In genomic region chr3:185152433-185153169, GRCh38 we compare ENCODE assay signal across 8 cellular contexts. TPM values are rescaled to one million over a fixed set of nuclear protein-coding genes. Genes with fewer than 3 reads are reported as not detected.
DNase-seq lines count a peak whose midpoint lies in the region; ATAC-seq and TF ChIP-seq lines count a peak whose summit lies in the region.

A gene with protein sequence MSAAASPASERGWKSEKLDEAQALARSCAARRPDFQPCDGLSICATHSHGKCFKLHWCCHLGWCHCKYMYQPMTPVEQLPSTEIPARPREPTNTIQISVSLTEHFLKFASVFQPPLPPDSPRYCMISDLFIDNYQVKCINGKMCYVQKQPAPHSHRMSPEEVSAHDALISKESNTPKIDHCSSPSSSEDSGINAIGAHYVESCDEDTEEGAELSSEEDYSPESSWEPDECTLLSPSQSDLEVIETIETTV (minus strand): TSS chr3:185153060. CDS start chr3:185152823, 237 bp downstream.

- ATAC-seq in GM19438 (IDR thresholded peaks at IDR 0.05; ENCODE audit: low read depth, unreplicated experiment) = peak; percentile 62
- ATAC-seq in Right ventricle myocardium inferior = peak; percentile 79
- ATAC-seq in GM21447 (IDR thresholded peaks at IDR 0.05; ENCODE audit: unreplicated experiment) = no peak
- no peak for ATAC-seq in HG02763 (IDR thresholded peaks at IDR 0.05; ENCODE audit: unreplicated experiment)

- H3K4me1 ChIP-seq in adipocyte (ENCODE audit: control insufficient read depth, insufficient read depth, low read length) (peaks cover 24% of the 10 kb centered on the region), neutrophil (ENCODE audit: control insufficient read depth in 1 of 2, insufficient read depth in 1 of 2, low read depth in 1 of 2, low read length in 1 of 2) (peaks cover 13 to 18% of the 10 kb centered on the region in 2 experiments)

- intact Hi-C loops in Right ventricle myocardium inferior (cut with DNase I) = no loop called here

- H3K36me3 ChIP-seq in adipocyte (ENCODE audit: control insufficient read depth, insufficient read depth, low read length, severe bottlenecking) (no peaks in the 10 kb centered on the region), neutrophil (no peaks in the 10 kb centered on the region)

- peak within 1 kb of the TSS; percentile 77 for H3K9ac ChIP-seq in adipocyte (ENCODE audit: low read length)

- DNase-seq in COLO829 (ENCODE audit: low spot score) (peak; percentile 54), NCI-H2196 (lab: John Stamatoyannopoulos, UW; ENCODE audit: unreplicated experiment) (peak; percentile 81), adipocyte (ENCODE audit: low read depth) (peak; percentile 78), Right ventricle myocardium inferior (ENCODE audit: missing footprints) (peak; percentile 82)

- TF ChIP-seq CTCF in neutrophil (IDR thresholded peaks at IDR 0.05) = no peak

- peaks cover 7% of the 10 kb centered on the region for H3K27me3 ChIP-seq in adipocyte (replicated peaks; ENCODE audit: control insufficient read depth, insufficient read depth, low read length)
- peaks cover 100% of the 10 kb centered on the region for H3K27me3 ChIP-seq in neutrophil

- no peak within 1 kb of the TSS for H3K27ac ChIP-seq in neutrophil

- H3K4me3 ChIP-seq in adipocyte (ENCODE audit: low read length) = peak within 1 kb of the TSS; percentile 87
- H3K4me3 ChIP-seq in neutrophil (ENCODE audit: low read depth in 1 of 2, low read length in 1 of 2) = peak within 1 kb of the TSS; percentile 67

- H3K9me3 ChIP-seq in adipocyte (ENCODE audit: control insufficient read depth, low read length) (no peaks in the 10 kb centered on the region), neutrophil (no peaks in the 10 kb centered on the region)

RNA-seq across cellular contexts. Expression of the gene that starts here (rescaled TPM):
- total RNA-seq in Right ventricle myocardium inferior = 2.0 TPM

Comparison
In these comparisons a context has a peak if more than half of its experiments do, and no peak if none do; other contexts are left out.
1. ATAC-seq: peak in GM19438 (single experiment) and Right ventricle myocardium inferior (single experiment); none in GM21447 (single experiment) and HG02763 (single experiment).
2. Peak in every context shown above with its lines, with median percentiles within 50 percentile points of each other: DNase-seq.